11 cellular contexts compared by ENCODE assay signal in genomic region chr5:106843812-106844416, GRCh38.
A peak's percentile ranks its signal among the peaks of the same experiment; 100 is the strongest.
DNase-seq lines count a peak whose midpoint lies in the region; ATAC-seq and TF ChIP-seq lines count a peak whose summit lies in the region.
"Had no signal": no experiment of that assay in that cellular context is flagged by ENCODE, and none has a peak within 500 bp of the region (broad histone marks: within the 10 kb centered on the region; RNA-seq: fewer than 3 reads in every experiment).

No MANE protein-coding gene starts in this region.

- no peak overlapping the region for H3K27ac ChIP-seq in ACC112 (ENCODE audit: low read depth, low read length)
- no peak overlapping the region for H3K27ac ChIP-seq in OCI-LY1 (ENCODE audit: low read depth, low read length, poor library complexity, severe bottlenecking)
- H3K27ac ChIP-seq in dorsolateral prefrontal cortex = no peak overlapping the region

- H3K4me1 Mint-ChIP-seq in natural killer cell = no peaks in the 10 kb centered on the region
- H3K4me1 Mint-ChIP-seq in T-helper 2 cell treated with Interferon-gamma antibody and Interleukin-4, amounts not matched to agents 5 μg/mL and 100 μg/mL, for 36 hours (ENCODE audit: low read depth) = no peaks in the 10 kb centered on the region

- H3K36me3 Mint-ChIP-seq in natural killer cell = no peaks in the 10 kb centered on the region
- H3K36me3 Mint-ChIP-seq in T-helper 2 cell treated with Interferon-gamma antibody and Interleukin-4, amounts not matched to agents 5 μg/mL and 100 μg/mL, for 36 hours (ENCODE audit: low read depth) = no peaks in the 10 kb centered on the region

- no peak overlapping the region for H3K27ac Mint-ChIP-seq in natural killer cell
- H3K27ac Mint-ChIP-seq in T-helper 2 cell treated with Interferon-gamma antibody and Interleukin-4, amounts not matched to agents 5 μg/mL and 100 μg/mL, for 36 hours = no peak overlapping the region
- H3K27ac Mint-ChIP-seq: T-helper 1 cell treated with Interleukin-12 subunit alpha and Interleukin-12 subunit beta and Interleukin-4 antibody, amounts not matched to agents 30 μg/mL and 1 μg/mL, for 36 hours had no signal

- no peaks in the 10 kb centered on the region for H4K20me1 ChIP-seq in OCI-LY1 (ENCODE audit: insufficient read depth, low read length)

- H3K4me3 ChIP-seq in ACC112 (ENCODE audit: low read depth, low read length) (peak overlapping the region; percentile 38; the same call in 1 of the 2 replicates), OCI-LY1 (ENCODE audit: low read depth, low read length, poor library complexity, severe bottlenecking) (no peak overlapping the region), dorsolateral prefrontal cortex (no peak overlapping the region)

- DNase-seq in fibroblast of peridontal ligament (ENCODE audit: extremely low read depth) (peak; percentile 35), Right ventricle myocardium inferior (ENCODE audit: missing footprints) (no peak), dorsolateral prefrontal cortex (no peak), natural killer cell (no peak)
- DNase-seq in T-helper 2 cell treated with Interferon-gamma antibody and Interleukin-4, amounts not matched to agents 5 μg/mL and 100 μg/mL, for 36 hours (ENCODE audit: low spot score) = no peak
- DNase-seq: kidney glomerular epithelial cell; stimulated activated CD4-positive, alpha-beta T cell treated with anti-CD3 and anti-CD28 coated beads, Interleukin-2, amount 100 ng/mL, for 48 hours had no signal

- no peak overlapping the region for H3K4me3 Mint-ChIP-seq in natural killer cell
- H3K4me3 Mint-ChIP-seq in T-helper 2 cell treated with Interferon-gamma antibody and Interleukin-4, amounts not matched to agents 5 μg/mL and 100 μg/mL, for 36 hours = no peak overlapping the region
- H3K4me3 Mint-ChIP-seq: T-helper 1 cell treated with Interleukin-12 subunit alpha and Interleukin-12 subunit beta and Interleukin-4 antibody, amounts not matched to agents 30 μg/mL and 1 μg/mL, for 36 hours had no signal

- H3K4me1 ChIP-seq in ACC112 (ENCODE audit: control insufficient read depth, insufficient read depth, low read length, unreplicated experiment) (no peaks in the 10 kb centered on the region), OCI-LY1 (ENCODE audit: insufficient read depth, low read length, severe bottlenecking) (no peaks in the 10 kb centered on the region)

- H3K36me3 ChIP-seq in ACC112 (ENCODE audit: insufficient read depth, low read length) (no peaks in the 10 kb centered on the region), OCI-LY1 (ENCODE audit: insufficient read depth, low read length) (no peaks in the 10 kb centered on the region)

- no peaks in the 10 kb centered on the region for H3K27me3 ChIP-seq in ACC112 (ENCODE audit: insufficient read depth, low read length)
- no peaks in the 10 kb centered on the region for H3K27me3 ChIP-seq in OCI-LY1 (ENCODE audit: insufficient read depth, low read length)
- no peaks in the 10 kb centered on the region for H3K27me3 ChIP-seq in dorsolateral prefrontal cortex

- ATAC-seq in GM21786 (IDR thresholded peaks at IDR 0.05; ENCODE audit: unreplicated experiment) (peak; percentile 89), Right ventricle myocardium inferior (no peak), natural killer cell (no peak)

- TF ChIP-seq CTCF in OCI-LY1 (IDR thresholded peaks at IDR 0.05; ENCODE audit: low read length) = peak; percentile 19; the same call in 1 of the 2 replicates
- TF ChIP-seq CTCF in dorsolateral prefrontal cortex (IDR thresholded peaks at IDR 0.05 in 54 of 56, conservative IDR thresholded peaks at IDR 0.05 in 2 of 56; ENCODE audit: low read depth in 1 of 56, partially characterized antibody in 56 of 56) = peak in 5 of 56 donors; percentile 9 to 20 (median 14)
- no peak for TF ChIP-seq CTCF in natural killer cell (IDR thresholded peaks at IDR 0.05)

- peaks cover 2 to 11% of the 10 kb centered on the region in 2 donors for H3K9me3 Mint-ChIP-seq in natural killer cell
- peaks cover 7% of the 10 kb centered on the region for H3K9me3 Mint-ChIP-seq in T-helper 2 cell treated with Interferon-gamma antibody and Interleukin-4, amounts not matched to agents 5 μg/mL and 100 μg/mL, for 36 hours

- no peak overlapping the region for H3K9ac ChIP-seq in OCI-LY1 (ENCODE audit: low read length)

- no peaks in the 10 kb centered on the region for H3K9me3 ChIP-seq in OCI-LY1 (ENCODE audit: low read length)

- peak overlapping the region; percentile 97 for H2AFZ ChIP-seq in ACC112 (ENCODE audit: low read length, unreplicated experiment)
- H2AFZ ChIP-seq in OCI-LY1 (ENCODE audit: low read length) = no peak overlapping the region

- no peak overlapping the region for H3K4me2 ChIP-seq in OCI-LY1 (ENCODE audit: low read length)

- no peaks in the 10 kb centered on the region for H3K9me2 ChIP-seq in OCI-LY1 (ENCODE audit: low read depth, low read length)

- H3K27me3 Mint-ChIP-seq in natural killer cell (ENCODE audit: low read depth in 2 of 2) = peaks cover 0 to 12% of the 10 kb centered on the region in 2 donors
- no peaks in the 10 kb centered on the region for H3K27me3 Mint-ChIP-seq in T-helper 2 cell treated with Interferon-gamma antibody and Interleukin-4, amounts not matched to agents 5 μg/mL and 100 μg/mL, for 36 hours (ENCODE audit: low read depth)

- intact Hi-C loops in Right ventricle myocardium inferior (cut with DNase I) (no loop called here), dorsolateral prefrontal cortex (cut with DNase I) (no loop called here), natural killer cell (cut with micrococcal nuclease) (no loop called here)

- no peaks in the 10 kb centered on the region for H3F3A ChIP-seq in OCI-LY1 (ENCODE audit: insufficient read depth, low read length)

- no peaks in the 10 kb centered on the region for H3K79me2 ChIP-seq in ACC112 (ENCODE audit: control insufficient read depth, insufficient read depth, low read length, unreplicated experiment)
- no peaks in the 10 kb centered on the region for H3K79me2 ChIP-seq in OCI-LY1 (ENCODE audit: insufficient read depth, low read length)
